Comparison of ENCODE assay signal across 8 cellular contexts in the genomic region with DNA sequence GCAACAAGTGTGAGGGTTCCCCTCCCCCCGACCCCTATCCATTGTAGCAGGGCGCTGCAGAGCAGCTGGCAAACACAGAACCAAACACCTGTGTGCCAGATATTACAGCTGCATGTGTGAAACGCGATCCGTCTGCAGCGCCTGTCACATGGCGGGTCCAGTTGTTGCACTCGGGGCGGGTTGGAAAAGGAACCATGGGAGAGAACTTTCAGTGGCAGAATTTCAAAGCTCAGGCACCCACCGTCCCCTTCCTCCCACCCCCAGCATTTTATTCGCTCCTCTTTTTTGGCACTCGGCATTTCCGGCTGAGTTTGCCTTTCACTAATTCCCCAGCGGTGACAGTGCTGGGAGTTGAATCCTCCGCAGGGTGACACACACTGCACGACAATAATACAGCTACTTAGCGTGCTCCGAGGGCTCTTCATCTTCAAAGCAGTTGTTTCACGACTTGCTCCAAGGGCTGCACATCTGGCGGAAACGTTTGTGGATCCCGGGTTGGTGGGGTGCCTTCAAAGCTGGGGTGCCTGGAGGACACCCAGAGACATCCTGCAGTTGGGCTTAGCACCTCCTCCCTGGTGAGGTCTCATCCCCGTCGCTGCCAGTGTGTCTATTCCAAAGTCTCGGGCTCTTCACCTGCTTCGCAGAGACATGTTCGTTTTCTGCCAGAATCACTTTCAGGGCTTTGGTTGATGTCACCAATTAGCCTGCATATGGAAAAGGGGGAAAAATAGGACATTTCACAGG.
DNase-seq lines count a peak whose midpoint lies in the region; ATAC-seq and TF ChIP-seq lines count a peak whose summit lies in the region.

No MANE protein-coding gene starts in this region.

- in situ Hi-C loops in gastrocnemius medialis (cut with MboI; ENCODE audit: low sequenced_read_pairs in 4 of 4), result loop anchor here in 1 of 4 donors (25.0 kb wide), 1 partner anchor 169 kb away; the partner anchor contains the start of gene ZBTB18

- TF ChIP-seq POLR2A in gastrocnemius medialis (IDR thresholded peaks at IDR 0.05) (peak in 1 of 2 donors; percentile 30), tibial nerve (IDR thresholded peaks at IDR 0.05) (no peak)

- H4K20me1 ChIP-seq in fibroblast of lung (ENCODE audit: control insufficient read depth, extremely low read depth, insufficient read depth, low read length), result no peaks in the 10 kb centered on the region

- no peaks in the 10 kb centered on the region for H3K36me3 ChIP-seq in HEK293 (ENCODE audit: control insufficient read depth in 2 of 2, insufficient read depth in 1 of 2, low read length in 2 of 2)
- H3K36me3 ChIP-seq in fibroblast of lung (ENCODE audit: control insufficient read depth, insufficient read depth, low read length), result no peaks in the 10 kb centered on the region
- no peaks in the 10 kb centered on the region for H3K36me3 ChIP-seq in gastrocnemius medialis
- no peaks in the 10 kb centered on the region for H3K36me3 ChIP-seq in tibial nerve

- CTCF ChIA-PET in HEK293 (lab: Yijun Ruan, JAX), result interaction anchor here (0.5 to 1.3 kb wide), 6 partner anchors 12 to 79 kb away, joined by 3 to 4 read pairs (median 3); no protein-coding TSS in a partner anchor

- TF ChIP-seq EP300 in tibial nerve (IDR thresholded peaks at IDR 0.05), result no peak

- POLR2A ChIA-PET in HEK293 (lab: Yijun Ruan, JAX), result interaction anchor here (0.9 to 1.2 kb wide), 2 partner anchors 157 to 184 kb away, joined by 3 to 4 read pairs; no protein-coding TSS in a partner anchor

- peak overlapping the region; percentile 18 for H3K4me2 ChIP-seq in fibroblast of lung (ENCODE audit: extremely low read depth, insufficient read depth, low read length)

- 38 to 48% methylated on average over 24 to 27 of the region's 27 CpGs for WGBS in tibial nerve, 2 donors

- TF ChIP-seq CTCF in HEK293 (tag by site-specific recombination; IDR thresholded peaks at IDR 0.05) (no peak), fibroblast of lung (conservative IDR thresholded peaks at IDR 0.05 in 1 of 2, IDR thresholded peaks at IDR 0.05 in 1 of 2; ENCODE audit: low read depth in 1 of 2, low read length in 2 of 2) (no peak), gastrocnemius medialis (IDR thresholded peaks at IDR 0.05 in 4 of 5, conservative IDR thresholded peaks at IDR 0.05 in 1 of 5) (no peak), tibial nerve (IDR thresholded peaks at IDR 0.05) (no peak)

- ATAC-seq in gastrocnemius medialis, result peak; percentile 84 to 89
- ATAC-seq in HG02623 (IDR thresholded peaks at IDR 0.05; ENCODE audit: unreplicated experiment), result no peak

- peak; percentile 82 for DNase-seq in NCI-H748 (lab: John Stamatoyannopoulos, UW; ENCODE audit: unreplicated experiment)
- DNase-seq in fibroblast of lung (ENCODE audit: low read depth in 2 of 2), result peak in 1 of 2 donors; percentile 54
- peak; percentile 85 to 93 for DNase-seq in gastrocnemius medialis
- no peak for DNase-seq in activated CD4-positive, alpha-beta T cell treated with anti-CD3 and anti-CD28 coated beads for 4 hours
- no peak for DNase-seq in GM19238 (ENCODE audit: insufficient read length, low spot score)
- DNase-seq in tibial nerve (ENCODE audit: low spot score in 2 of 2), result no peak

- no peaks in the 10 kb centered on the region for H3K79me2 ChIP-seq in fibroblast of lung (ENCODE audit: control insufficient read depth, insufficient read depth, low read length)

- peaks cover 5% of the 10 kb centered on the region for H3K4me1 ChIP-seq in HEK293 (ENCODE audit: control insufficient read depth, insufficient read depth, low read length)
- H3K4me1 ChIP-seq in fibroblast of lung (ENCODE audit: control insufficient read depth, extremely low read depth, insufficient read depth, low read length), result no peaks in the 10 kb centered on the region
- peaks cover 15 to 23% of the 10 kb centered on the region in 2 donors for H3K4me1 ChIP-seq in gastrocnemius medialis
- H3K4me1 ChIP-seq in tibial nerve, result peaks cover 0 to 8% (median 0%) of the 10 kb centered on the region in 4 donors

- peak overlapping the region; percentile 13 for H3K4me3 ChIP-seq in HEK293 (ENCODE audit: low read depth, low read length)
- peak overlapping the region in 2 of 4 experiments; percentile 30 for H3K4me3 ChIP-seq in fibroblast of lung (replicated peaks in 1 of 4; ENCODE audit: control extremely low read depth in 1 of 4, insufficient read depth in 1 of 4, low read depth in 3 of 4, low read length in 4 of 4)
- H3K4me3 ChIP-seq in gastrocnemius medialis, result peak overlapping the region; percentile 38 to 56 (median 52)
- peak overlapping the region in 2 of 4 donors; percentile 1 to 6 for H3K4me3 ChIP-seq in tibial nerve

- no peaks in the 10 kb centered on the region for H3K9me3 ChIP-seq in HEK293 (ENCODE audit: control insufficient read depth, insufficient read depth, low read depth, low read length)
- no peaks in the 10 kb centered on the region for H3K9me3 ChIP-seq in fibroblast of lung (ENCODE audit: control insufficient read depth, insufficient read depth, low read depth, low read length)
- H3K9me3 ChIP-seq in gastrocnemius medialis, result no peaks in the 10 kb centered on the region
- no peaks in the 10 kb centered on the region for H3K9me3 ChIP-seq in tibial nerve

- H3K27me3 ChIP-seq in fibroblast of lung (ENCODE audit: control insufficient read depth, insufficient read depth, low read length) (no peaks in the 10 kb centered on the region), gastrocnemius medialis (no peaks in the 10 kb centered on the region), tibial nerve (peaks cover 0 to 28% of the 10 kb centered on the region in 2 donors)

- intact Hi-C loops in gastrocnemius medialis (cut with DNase I; ENCODE audit: low total_unique reads), result loop anchor here (1.0 to 10.0 kb wide), 5 partner anchors 17 to 977 kb away; partner anchors contain the start of genes CEP170 and SDCCAG8

- H2AFZ ChIP-seq in fibroblast of lung (ENCODE audit: low read length), result no peak overlapping the region

- no peak overlapping the region; the same call in 1 of the 2 replicates for H3K27ac ChIP-seq in HEK293 (ENCODE audit: extremely low read depth, low read depth, low read length)
- H3K27ac ChIP-seq in fibroblast of lung (ENCODE audit: insufficient read depth, low read length), result no peak overlapping the region
- peak overlapping the region; percentile 85 to 94 (median 92) for H3K27ac ChIP-seq in gastrocnemius medialis
- H3K27ac ChIP-seq in tibial nerve, result no peak overlapping the region

- no peak overlapping the region for H3K9ac ChIP-seq in fibroblast of lung (ENCODE audit: insufficient read depth, low read length)

TF ChIP-seq in HEK293, 187 proteins besides CTCF, POLR2A, EP300 and RAD21 (continues in another document):
- TF ChIP-seq WT1 (tag by site-specific recombination; IDR thresholded peaks at IDR 0.05), result peak; percentile 26; the same call in 1 of the 2 replicates
- TF ChIP-seq ZNF214 (tag by site-specific recombination; IDR thresholded peaks at IDR 0.05; ENCODE audit: borderline replicate concordance), result no peak
- TF ChIP-seq, protein P1, sequence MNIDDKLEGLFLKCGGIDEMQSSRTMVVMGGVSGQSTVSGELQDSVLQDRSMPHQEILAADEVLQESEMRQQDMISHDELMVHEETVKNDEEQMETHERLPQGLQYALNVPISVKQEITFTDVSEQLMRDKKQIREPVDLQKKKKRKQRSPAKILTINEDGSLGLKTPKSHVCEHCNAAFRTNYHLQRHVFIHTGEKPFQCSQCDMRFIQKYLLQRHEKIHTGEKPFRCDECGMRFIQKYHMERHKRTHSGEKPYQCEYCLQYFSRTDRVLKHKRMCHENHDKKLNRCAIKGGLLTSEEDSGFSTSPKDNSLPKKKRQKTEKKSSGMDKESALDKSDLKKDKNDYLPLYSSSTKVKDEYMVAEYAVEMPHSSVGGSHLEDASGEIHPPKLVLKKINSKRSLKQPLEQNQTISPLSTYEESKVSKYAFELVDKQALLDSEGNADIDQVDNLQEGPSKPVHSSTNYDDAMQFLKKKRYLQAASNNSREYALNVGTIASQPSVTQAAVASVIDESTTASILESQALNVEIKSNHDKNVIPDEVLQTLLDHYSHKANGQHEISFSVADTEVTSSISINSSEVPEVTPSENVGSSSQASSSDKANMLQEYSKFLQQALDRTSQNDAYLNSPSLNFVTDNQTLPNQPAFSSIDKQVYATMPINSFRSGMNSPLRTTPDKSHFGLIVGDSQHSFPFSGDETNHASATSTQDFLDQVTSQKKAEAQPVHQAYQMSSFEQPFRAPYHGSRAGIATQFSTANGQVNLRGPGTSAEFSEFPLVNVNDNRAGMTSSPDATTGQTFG (tag by site-specific recombination; IDR thresholded peaks at IDR 0.05; ENCODE audit: borderline replicate concordance), result no peak
- TF ChIP-seq BCL11B (tag by site-specific recombination; IDR thresholded peaks at IDR 0.05; ENCODE audit: low read depth), result no peak
- no peak for TF ChIP-seq ZNF132 (tag by site-specific recombination; IDR thresholded peaks at IDR 0.05; ENCODE audit: borderline replicate concordance)
- 0 out of 2 replicates have a peak, but pooled peaks have one; percentile 32 for TF ChIP-seq ZEB2 (tag by site-specific recombination; IDR thresholded peaks at IDR 0.05)
- TF ChIP-seq ZNF184 (tag by site-specific recombination; IDR thresholded peaks at IDR 0.05), result no peak
- TF ChIP-seq ZNF48 (tag by site-specific recombination; IDR thresholded peaks at IDR 0.05), result no peak
- TF ChIP-seq GLIS1 (tag by site-specific recombination; IDR thresholded peaks at IDR 0.05), result peak; percentile 21; the same call in 1 of the 2 replicates
- no peak for TF ChIP-seq ZNF621 (tag by site-specific recombination; IDR thresholded peaks at IDR 0.05)
- no peak for TF ChIP-seq ZNF529 (tag by site-specific recombination; IDR thresholded peaks at IDR 0.05; ENCODE audit: insufficient replicate concordance)
- peak; percentile 78; the same call in 1 of the 2 replicates for TF ChIP-seq ZFP37 (tag by site-specific recombination; IDR thresholded peaks at IDR 0.05)
- TF ChIP-seq ZBTB21 (tag by site-specific recombination; IDR thresholded peaks at IDR 0.05), result 0 out of 2 replicates have a peak, but pooled peaks have one; percentile 6
- 0 out of 2 replicates have a peak, but pooled peaks have one; percentile 10 for TF ChIP-seq SP3 (tag by site-specific recombination; IDR thresholded peaks at IDR 0.05)
- no peak for TF ChIP-seq FEZF1 (tag by site-specific recombination; IDR thresholded peaks at IDR 0.05)
- TF ChIP-seq ZNF292 (tag by site-specific recombination; IDR thresholded peaks at IDR 0.05; ENCODE audit: borderline replicate concordance, low read depth), result no peak
- TF ChIP-seq ZNF354C (tag by site-specific recombination; IDR thresholded peaks at IDR 0.05; ENCODE audit: borderline replicate concordance, low read depth), result no peak
- no peak for TF ChIP-seq ZBTB1 (tag by site-specific recombination; IDR thresholded peaks at IDR 0.05)

Comparison
In these comparisons a context has a peak if more than half of its experiments do, and no peak if none do; other contexts are left out.
1. H3K27ac ChIP-seq: peak in gastrocnemius medialis (4 of 4); none in HEK293 (single experiment), fibroblast of lung (single experiment) and tibial nerve (0 of 4).
2. DNase-seq: peak in NCI-H748 (single experiment) and gastrocnemius medialis (2 of 2); none in activated CD4-positive, alpha-beta T cell treated with anti-CD3 and anti-CD28 coated beads for 4 hours (0 of 2), GM19238 (single experiment) and tibial nerve (0 of 2).